10 cellular contexts compared by ENCODE assay signal in the genomic region with DNA sequence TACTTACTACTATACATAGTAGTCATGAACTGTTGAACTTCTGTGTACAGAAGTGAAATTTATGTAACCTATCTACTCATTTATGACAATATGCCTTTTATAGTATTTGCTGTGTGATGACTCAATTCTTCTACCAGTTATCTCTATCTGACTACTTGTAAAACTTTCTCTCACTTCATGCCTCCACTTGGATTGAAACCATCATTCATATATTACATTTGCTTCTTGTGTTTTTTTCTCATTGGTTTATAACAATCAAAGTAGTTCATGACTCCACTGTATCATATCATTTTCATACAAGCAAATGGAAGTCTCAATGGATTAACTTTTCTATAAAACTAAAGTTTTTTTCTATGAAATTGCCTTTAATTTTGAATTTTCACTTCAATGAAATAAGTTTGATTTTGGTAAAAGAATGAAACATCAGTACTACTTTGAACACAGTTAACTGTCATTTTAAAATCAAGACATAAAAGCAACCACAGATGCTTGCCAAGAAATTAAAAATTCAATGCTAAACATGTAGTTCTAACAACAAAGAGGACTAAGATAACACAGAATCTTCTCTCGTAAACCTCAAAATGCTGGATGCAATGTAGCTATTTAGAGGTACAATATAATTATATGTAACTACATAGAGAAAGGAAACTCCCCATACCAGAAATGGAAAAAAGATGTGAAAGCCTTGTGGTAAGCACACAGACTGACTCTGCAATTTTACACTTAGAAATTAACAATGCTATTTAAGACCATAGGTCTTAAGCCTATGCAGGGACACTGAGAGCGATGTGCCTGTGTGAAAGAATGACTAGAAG. TPM values are rescaled to one million over a fixed set of nuclear protein-coding genes. Genes with fewer than 3 reads are reported as not detected.
A peak's percentile ranks its signal among the peaks of the same experiment; 100 is the strongest.
DNase-seq lines count a peak whose midpoint lies in the region; ATAC-seq lines count a peak whose summit lies in the region.
"Had no signal": no experiment of that assay in that cellular context is flagged by ENCODE, and none has a peak within 500 bp of the region (broad histone marks: within the 10 kb centered on the region; RNA-seq: fewer than 3 reads in every experiment).

No MANE protein-coding gene starts in this region.

- no peaks in the 10 kb centered on the region for H3K36me3 ChIP-seq in SJCRH30
- H3K36me3 ChIP-seq: left ventricle myocardium inferior had no signal

- H3K4me1 ChIP-seq in SJCRH30: peaks cover 16% of the 10 kb centered on the region
- H3K4me1 ChIP-seq: left ventricle myocardium inferior had no signal

- DNase-seq in iris pigment epithelial cell (ENCODE audit: low read depth): peak; percentile 54
- DNase-seq in H4 (ENCODE audit: low spot score): no peak
- DNase-seq in stimulated activated CD4-positive, alpha-beta T cell treated with anti-CD3 and anti-CD28 coated beads, Interleukin-1b, Interleukin-23, amount 100 ng/mL, for 48 hours: no peak
- no peak for DNase-seq in SJCRH30
- DNase-seq in superior temporal gyrus (ENCODE audit: extremely low spot score): no peak
- DNase-seq: left ventricle myocardium inferior had no signal

- H3K4me3 ChIP-seq in SJCRH30: no peak overlapping the region
- H3K4me3 ChIP-seq: left ventricle myocardium inferior had no signal

- H3K27ac ChIP-seq in SJCRH30: no peak overlapping the region
- H3K27ac ChIP-seq: left ventricle myocardium inferior had no signal

- no peaks in the 10 kb centered on the region for H3K9me3 ChIP-seq in SJCRH30 (replicated peaks)
- H3K9me3 ChIP-seq: left ventricle myocardium inferior had no signal

- peak; percentile 82 for ATAC-seq in GM18520 (IDR thresholded peaks at IDR 0.05; ENCODE audit: unreplicated experiment)
- ATAC-seq in GM21619 (IDR thresholded peaks at IDR 0.05; ENCODE audit: unreplicated experiment): peak; percentile 85
- peak; percentile 90 for ATAC-seq in HG03460 (IDR thresholded peaks at IDR 0.05; ENCODE audit: unreplicated experiment)
- ATAC-seq: SK-N-SH treated with all-trans-retinoic acid at 6 μM for 48 hours had no signal

- H3K27me3 ChIP-seq in SJCRH30: no peaks in the 10 kb centered on the region

RNA-seq across cellular contexts. Expression of a gene that starts 27.6 kb away (rescaled TPM):
- total RNA-seq in H4 (2014; rRNA removed; shearing (Covaris generic)): 0.49 and 2.1 TPM in 2 replicates
- 0.14 and 0.23 TPM in 2 replicates for total RNA-seq in SJCRH30 (2014; rRNA removed; shearing (Covaris generic))

RNA-seq across cellular contexts. Expression of a gene that starts 43.7 kb away (rescaled TPM):
- total RNA-seq in H4 (2014; rRNA removed; shearing (Covaris generic)): 17.2 and 26.3 TPM in 2 replicates
- total RNA-seq in SJCRH30 (2014; rRNA removed; shearing (Covaris generic)): 39.1 and 43.4 TPM in 2 replicates
